In genomic region chr5:149598966-149599365, GRCh38 we compare ENCODE assay signal across 22 cellular contexts. TPM values are rescaled to one million over a fixed set of nuclear protein-coding genes. Genes with fewer than 3 reads are reported as not detected.
DNase-seq lines count a peak whose midpoint lies in the region; ATAC-seq, FAIRE-seq and TF ChIP-seq lines count a peak whose summit lies in the region.
"Had no signal": no experiment of that assay in that cellular context is flagged by ENCODE, and none has a peak within 500 bp of the region (broad histone marks: within the 10 kb centered on the region; RNA-seq: fewer than 3 reads in every experiment).

No MANE protein-coding gene starts in this region.

- H3K9me1 ChIP-seq in K562 (ENCODE audit: control insufficient read depth, insufficient read depth, low read length) = no peaks in the 10 kb centered on the region

- H3K9me3 Mint-ChIP-seq in neural progenitor cell = no peaks in the 10 kb centered on the region
- H3K9me3 Mint-ChIP-seq in CD4-positive, alpha-beta T cell = no peaks in the 10 kb centered on the region

- peaks cover 5% of the 10 kb centered on the region for H3K4me1 Mint-ChIP-seq in neural progenitor cell
- no peaks in the 10 kb centered on the region for H3K4me1 Mint-ChIP-seq in CD4-positive, alpha-beta T cell (ENCODE audit: low read depth)

- no peak for TF ChIP-seq RAD21 in K562 (CRISPR knock-in tag; conservative IDR thresholded peaks at IDR 0.05 in 1 of 2, IDR thresholded peaks at IDR 0.05 in 1 of 2)

- H3K9ac ChIP-seq in K562 (ENCODE audit: insufficient read depth in 1 of 2, low read depth in 2 of 2, low read length in 2 of 2) (no peak overlapping the region), neural progenitor cell (no peak overlapping the region)
- H3K9ac ChIP-seq: KMS-11 had no signal

- no peak overlapping the region for H3K27ac Mint-ChIP-seq in neural progenitor cell
- H3K27ac Mint-ChIP-seq in CD4-positive, alpha-beta T cell = no peak overlapping the region

- in situ Hi-C loops in K562 (cut with MboI) = no loop called here

- H3K79me2 ChIP-seq in K562 (ENCODE audit: control insufficient read depth, insufficient read depth, low read length) (no peaks in the 10 kb centered on the region), neural progenitor cell (ENCODE audit: low read depth) (no peaks in the 10 kb centered on the region)

- TF ChIP-seq EP300 in K562 (IDR thresholded peaks at IDR 0.05; ENCODE audit: low read length) = no peak

- DNase-seq in BE2C = no peak
- DNase-seq in H7 = peak; percentile 59
- DNase-seq in K562 (ENCODE audit: extremely low read depth in 1 of 4, low spot score in 3 of 4) = no peak
- no peak for DNase-seq in neural progenitor cell (ENCODE audit: low spot score)
- DNase-seq in HCEC 1CT = no peak
- DNase-seq in CD4-positive, alpha-beta T cell = no peak
- DNase-seq in NCI-H2171 treated with DMSO at 0.1 percent for 48 hours (lab: John Stamatoyannopoulos, UW) = no peak
- DNase-seq: DMS79; GOT3; NCI-H1105; NCI-H146; NCI-H2029; NCI-H226; NCI-H510A treated with DMSO at 0.1 percent for 48 hours; NCI-H748 treated with DMSO at 0.1 percent for 48 hours; NK-92 treated with Interleukin-12 subunit alpha and Interleukin-12 subunit beta, amount 100 ng/mL, for 24 hours; Peyer's patch had no signal

- POLR2A ChIA-PET in K562 (lab: Yijun Ruan, JAX) = interaction anchor here (0.7 to 0.9 kb wide), 2 partner anchors 10 to 11 kb away, joined by 3 read pairs; no protein-coding TSS in a partner anchor
- POLR2A ChIA-PET in CD4-positive, alpha-beta T cell (lab: Charles Lee) = no interaction called here

- H3K36me3 Mint-ChIP-seq in neural progenitor cell = no peaks in the 10 kb centered on the region
- H3K36me3 Mint-ChIP-seq in CD4-positive, alpha-beta T cell (ENCODE audit: low read depth) = no peaks in the 10 kb centered on the region

- no peak for TF ChIP-seq POLR2A in K562 (conservative IDR thresholded peaks at IDR 0.05)

- no peaks in the 10 kb centered on the region for H3K27me3 ChIP-seq in BE2C
- no peaks in the 10 kb centered on the region for H3K27me3 ChIP-seq in H7 (ENCODE audit: control insufficient read depth, insufficient read depth, low read length)
- peaks cover 0 to 4% of the 10 kb centered on the region in 2 experiments; a peak in 1 of 5 replicates for H3K27me3 ChIP-seq in K562 (ENCODE audit: control insufficient read depth in 2 of 2, insufficient read depth in 2 of 2, low read length in 2 of 2)
- no peaks in the 10 kb centered on the region for H3K27me3 ChIP-seq in neural progenitor cell
- H3K27me3 ChIP-seq in CD4-positive, alpha-beta T cell (ENCODE audit: control insufficient read depth, insufficient read depth, low read length) = no peaks in the 10 kb centered on the region
- H3K27me3 ChIP-seq: Peyer's patch had no signal

- H2AFZ ChIP-seq in K562 (ENCODE audit: low read depth, low read length) (no peak overlapping the region), neural progenitor cell (replicated peaks) (no peak overlapping the region)

- H3K27ac ChIP-seq in K562 (ENCODE audit: extremely low read depth, low read depth, low read length) (no peak overlapping the region), neural progenitor cell (no peak overlapping the region)
- H3K27ac ChIP-seq in CD4-positive, alpha-beta T cell (ENCODE audit: low read depth, low read length) = no peak overlapping the region
- H3K27ac ChIP-seq: KMS-11, Peyer's patch had no signal

- H3K4me1 ChIP-seq in BE2C (no peaks in the 10 kb centered on the region), K562 (replicated peaks in 1 of 2; ENCODE audit: control insufficient read depth in 2 of 2, insufficient read depth in 2 of 2, low read length in 2 of 2) (peaks cover 0 to 3% of the 10 kb centered on the region in 2 experiments; a peak in 3 of 5 replicates), neural progenitor cell (no peaks in the 10 kb centered on the region)

- intact Hi-C loops in K562 (cut with micrococcal nuclease) = no loop called here
- intact Hi-C loops in CD4-positive, alpha-beta T cell (cut with DNase I, micrococcal nuclease) = no loop called here

- WGBS in K562 (ENCODE audit: insufficient coverage, low coverage, missing lambda C conversion rate) = 24% methylated on average over 3 of the region's 3 CpGs

- peak; percentile 23; the same call in 2 of the 3 replicates for ATAC-seq in K562
- ATAC-seq in CD4-positive, alpha-beta T cell (ENCODE audit: poor library complexity) = no peak
- ATAC-seq: SK-N-SH treated with all-trans-retinoic acid at 6 μM for 48 hours had no signal

- H3K4me3 ChIP-seq in BE2C (ENCODE audit: low read depth, low read length) (no peak overlapping the region), H7 (ENCODE audit: insufficient read depth, low read depth, low read length) (no peak overlapping the region), K562 (no peak overlapping the region), neural progenitor cell (no peak overlapping the region)
- H3K4me3 ChIP-seq: Peyer's patch had no signal

- BruUV-seq in K562 (replicated peaks; lab: Mats Ljungman, UMichigan) = no TSS peak

- H3K9me3 ChIP-seq in BE2C (no peaks in the 10 kb centered on the region), K562 (replicated peaks; ENCODE audit: control insufficient read depth, insufficient read depth, low read depth, low read length) (no peaks in the 10 kb centered on the region), neural progenitor cell (ENCODE audit: low read depth) (no peaks in the 10 kb centered on the region)
- H3K9me3 ChIP-seq in CD4-positive, alpha-beta T cell (ENCODE audit: control insufficient read depth, low read length) = no peaks in the 10 kb centered on the region
- H3K9me3 ChIP-seq: Peyer's patch had no signal

- no peaks in the 10 kb centered on the region for H3K36me3 ChIP-seq in BE2C
- no peaks in the 10 kb centered on the region for H3K36me3 ChIP-seq in H7 (replicated peaks; ENCODE audit: control insufficient read depth, insufficient read depth, low read length)
- H3K36me3 ChIP-seq in K562 (ENCODE audit: control insufficient read depth, insufficient read depth, low read length) = no peaks in the 10 kb centered on the region
- H3K36me3 ChIP-seq in neural progenitor cell = no peaks in the 10 kb centered on the region

- H3K27me3 Mint-ChIP-seq in neural progenitor cell (ENCODE audit: insufficient read depth, low read depth) = peaks cover 2% of the 10 kb centered on the region
- H3K27me3 Mint-ChIP-seq in CD4-positive, alpha-beta T cell = no peaks in the 10 kb centered on the region
- H3K27me3 Mint-ChIP-seq: B cell had no signal

- no peaks in the 10 kb centered on the region for H4K20me1 ChIP-seq in K562 (replicated peaks; ENCODE audit: control insufficient read depth, insufficient read depth, low read length)
- H4K20me1 ChIP-seq in neural progenitor cell (ENCODE audit: low read depth) = no peaks in the 10 kb centered on the region

- TF ChIP-seq CTCF in BE2C (IDR thresholded peaks at IDR 0.05; ENCODE audit: low read depth, low read length) = 0 out of 2 replicates have a peak, but pooled peaks have one; percentile 6
- TF ChIP-seq CTCF in K562 (IDR thresholded peaks at IDR 0.05 in 2 of 3, conservative IDR thresholded peaks at IDR 0.05 in 1 of 3; ENCODE audit: insufficient read depth in 2 of 3, low read depth in 1 of 3, low read length in 3 of 3) = no peak
- peak; percentile 17 for TF ChIP-seq CTCF in neural progenitor cell (IDR thresholded peaks at IDR 0.05)
- TF ChIP-seq CTCF in CD4-positive, alpha-beta T cell (IDR thresholded peaks at IDR 0.05) = no peak

- H3K4me2 ChIP-seq in K562 (ENCODE audit: insufficient read depth, low read length) = no peak overlapping the region
- H3K4me2 ChIP-seq in neural progenitor cell = no peak overlapping the region
- H3K4me2 ChIP-seq: KMS-11 had no signal

- CTCF ChIA-PET in K562 (lab: Yijun Ruan, JAX; ENCODE audit: low intra/inter-chr PET ratio) = no interaction called here
- CTCF ChIA-PET in CD4-positive, alpha-beta T cell (lab: Charles Lee) = no interaction called here

- H3F3A ChIP-seq in neural progenitor cell (ENCODE audit: low read depth) = no peaks in the 10 kb centered on the region

- no peak for FAIRE-seq in K562 (lab: Jason Lieb, UNC)
- FAIRE-seq: A204.1 had no signal

- no peak overlapping the region for H3K4me3 Mint-ChIP-seq in neural progenitor cell
- no peak overlapping the region for H3K4me3 Mint-ChIP-seq in CD4-positive, alpha-beta T cell
- H3K4me3 Mint-ChIP-seq: B cell had no signal

RNA-seq across cellular contexts. Expression of gene ARHGEF37, which starts 17.7 kb away (rescaled TPM):
- 0.23 TPM for polyA plus RNA-seq in BE2C (2012; ENCODE audit: insufficient read depth, insufficient read length, low read depth)
- 0.14 and 0.26 TPM in 2 replicates for total RNA-seq in H7 (2014; rRNA removed; shearing (Covaris generic))
- 0.11 TPM in 1 of 2 replicates, not detected in the other for total RNA-seq in K562 (2011; cell fraction: chromatin; rRNA removed; ENCODE audit: low replicate concordance)
- total RNA-seq in K562 (2011; cell fraction: nucleolus; rRNA removed) = not detected in 2 replicates
- total RNA-seq in K562 (2011; cell fraction: nucleoplasm; rRNA removed) = 0.15 TPM in 1 of 2 replicates, not detected in the other
- total RNA-seq in K562 (2014; rRNA removed) = 0.05 TPM in 1 of 2 replicates, not detected in the other
- total RNA-seq in K562 (2014; rRNA removed; fragmentation: Illumina TruSeq; extraction: Trizol) = 0.04 and 0.06 TPM in 2 replicates
- total RNA-seq in K562 (2015; rRNA removed; fragmentation: Illumina TruSeq; extraction: Trizol) = 0.14 TPM in 1 of 2 replicates, not detected in the other
- 0.27 and 0.51 TPM in 2 replicates for total RNA-seq in K562 (2021)
- 0.04 TPM in 2 replicates for polyA plus RNA-seq in K562 (2011; rRNA removed)
- polyA plus RNA-seq in K562 (2011; cell fraction: cytosol; rRNA removed) = 0.01 TPM in 2 replicates
- 0.09 TPM in 1 of 2 replicates, not detected in the other for polyA plus RNA-seq in K562 (2011; cell fraction: nucleus; rRNA removed)
- 0.05 and 0.21 TPM in 2 replicates for polyA plus RNA-seq in K562 (2012)
- polyA plus RNA-seq in K562 (2014; fragmentation: Illumina TruSeq; extraction: Trizol) = 0.04 TPM in 1 of 2 replicates, not detected in the other
- polyA plus RNA-seq in K562 (2014; fragmentation: Nextera tagmentation; extraction: Ambion mirVana) = under 1 TPM; 0.17 to 0.25 TPM
- polyA plus RNA-seq in K562 (2014; rRNA removed) = 0.01 TPM in 1 of 2 replicates, not detected in the other
- not detected in 2 replicates for polyA minus RNA-seq in K562 (2011; rRNA and poly(A)+ RNA removed)
- polyA minus RNA-seq in K562 (2011; cell fraction: cytosol; rRNA and poly(A)+ RNA removed) = 2.0 TPM in 1 of 2 replicates, not detected in the other
- polyA minus RNA-seq in K562 (2011; cell fraction: nucleus; rRNA and poly(A)+ RNA removed) = 0.13 TPM in 1 of 2 replicates, not detected in the other
- total RNA-seq in neural progenitor cell (ENCODE audit: low replicate concordance) = 0.99 and 1.7 TPM in 2 replicates
- total RNA-seq in CD4-positive, alpha-beta T cell = under 1 TPM in 1 of 2 experiments, not detected in 1; 0.41 TPM
- total RNA-seq: G401 had no signal

RNA-seq across cellular contexts. Expression of gene CSNK1A1, which starts 47.7 kb away (rescaled TPM):
- polyA plus RNA-seq in BE2C (2012; ENCODE audit: insufficient read depth, insufficient read length, low read depth) = 208 TPM
- total RNA-seq in H7 (2014; rRNA removed; shearing (Covaris generic)) = 220 and 262 TPM in 2 replicates
- total RNA-seq in K562 (2011; cell fraction: chromatin; rRNA removed; ENCODE audit: low replicate concordance) = 130 and 191 TPM in 2 replicates
- 70.5 and 71.3 TPM in 2 replicates for total RNA-seq in K562 (2011; cell fraction: nucleolus; rRNA removed)
- total RNA-seq in K562 (2011; cell fraction: nucleoplasm; rRNA removed) = 97.4 and 136 TPM in 2 replicates
- 196 TPM in 2 replicates for total RNA-seq in K562 (2014; rRNA removed)
- total RNA-seq in K562 (2014; rRNA removed; fragmentation: Illumina TruSeq; extraction: Trizol) = 192 and 220 TPM in 2 replicates
- 141 and 154 TPM in 2 replicates for total RNA-seq in K562 (2015; rRNA removed; fragmentation: Illumina TruSeq; extraction: Trizol)
- 186 and 196 TPM in 2 replicates for total RNA-seq in K562 (2021)
- polyA plus RNA-seq in K562 (2011; rRNA removed) = 138 and 185 TPM in 2 replicates
- polyA plus RNA-seq in K562 (2011; cell fraction: cytosol; rRNA removed) = 64.6 and 80.0 TPM in 2 replicates
- polyA plus RNA-seq in K562 (2011; cell fraction: nucleus; rRNA removed) = 60.4 and 64.4 TPM in 2 replicates
- 86.1 and 129 TPM in 2 replicates for polyA plus RNA-seq in K562 (2012)
- 120 and 133 TPM in 2 replicates for polyA plus RNA-seq in K562 (2014; fragmentation: Illumina TruSeq; extraction: Trizol)
- 10 to 100 TPM; 49.1 to 63.3 TPM for polyA plus RNA-seq in K562 (2014; fragmentation: Nextera tagmentation; extraction: Ambion mirVana)
- 116 and 117 TPM in 2 replicates for polyA plus RNA-seq in K562 (2014; rRNA removed)
- polyA minus RNA-seq in K562 (2011; rRNA and poly(A)+ RNA removed) = 262 and 295 TPM in 2 replicates
- 105 and 106 TPM in 2 replicates for polyA minus RNA-seq in K562 (2011; cell fraction: cytosol; rRNA and poly(A)+ RNA removed)
- 88.7 and 149 TPM in 2 replicates for polyA minus RNA-seq in K562 (2011; cell fraction: nucleus; rRNA and poly(A)+ RNA removed)
- 271 and 335 TPM in 2 replicates for total RNA-seq in neural progenitor cell (ENCODE audit: low replicate concordance)
- 100 to 1,000 TPM; 201 to 217 TPM for total RNA-seq in CD4-positive, alpha-beta T cell

Comparison
In these comparisons a context has a peak if more than half of its experiments do, and no peak if none do; other contexts are left out.
1. CTCF ChIP-seq: peak in BE2C (single experiment) and neural progenitor cell (single experiment); none in K562 (0 of 3) and CD4-positive, alpha-beta T cell (single experiment).